ENCODE assay signal across 8 cellular contexts in genomic region chr14:22556990-22557623, GRCh38. TPM values are rescaled to one million over a fixed set of nuclear protein-coding genes. Genes with fewer than 3 reads are reported as not detected.
DNase-seq lines count a peak whose midpoint lies in the region; ATAC-seq and TF ChIP-seq lines count a peak whose summit lies in the region.

No MANE protein-coding gene starts in this region.

- H3K27ac ChIP-seq in SJSA1, result peak overlapping the region; percentile 74
- H3K27ac ChIP-seq in gastroesophageal sphincter, result peak overlapping the region in 3 of 4 donors; percentile 61 to 68 (median 64)

- peak; percentile 34 for ATAC-seq in GM21723 (IDR thresholded peaks at IDR 0.05; ENCODE audit: unreplicated experiment)
- ATAC-seq in gastroesophageal sphincter, result peak; percentile 84

- no peaks in the 10 kb centered on the region for H3K9me3 ChIP-seq in SJSA1 (replicated peaks)
- H3K9me3 ChIP-seq in gastroesophageal sphincter, result no peaks in the 10 kb centered on the region

- no peak for TF ChIP-seq POLR2A in gastroesophageal sphincter (IDR thresholded peaks at IDR 0.05)

- H3K4me1 ChIP-seq in SJSA1 (replicated peaks) (peaks cover 43% of the 10 kb centered on the region), gastroesophageal sphincter (peaks cover 0 to 24% (median 9%) of the 10 kb centered on the region in 3 donors)

- H3K27me3 ChIP-seq in SJSA1 (replicated peaks) (no peaks in the 10 kb centered on the region), gastroesophageal sphincter (no peaks in the 10 kb centered on the region)

- WGBS in gastroesophageal sphincter (ENCODE audit: low coverage in 1 of 2), 2 donors, result 0% methylated on average over 2 to 5 of the region's 28 CpGs

- TF ChIP-seq CTCF in gastroesophageal sphincter (IDR thresholded peaks at IDR 0.05), result peak; percentile 97 to 99 (median 98)

- TF ChIP-seq EP300 in gastroesophageal sphincter (IDR thresholded peaks at IDR 0.05), result no peak

- DNase-seq in DMS 273 treated with DMSO at 0.1 percent for 48 hours (lab: John Stamatoyannopoulos, UW), result peak; percentile 35
- peak; percentile 70 to 72 for DNase-seq in Kasumi-1 (lab: John Stamatoyannopoulos, UW)
- peak; percentile 85 to 90 for DNase-seq in SJSA1 (ENCODE audit: low read depth in 1 of 2, low spot score in 2 of 2)
- DNase-seq in activated naive CD4-positive, alpha-beta T cell treated with Interleukin-2 at 50 U/mL for 16 hours, result peak; percentile 91
- peak; percentile 61 for DNase-seq in occipital lobe (lab: John Stamatoyannopoulos, UW)
- DNase-seq in superior temporal gyrus (ENCODE audit: extremely low spot score), result peak; percentile 79

- H3K36me3 ChIP-seq in SJSA1, result no peaks in the 10 kb centered on the region
- no peaks in the 10 kb centered on the region for H3K36me3 ChIP-seq in gastroesophageal sphincter

- H3K4me3 ChIP-seq in SJSA1 (no peak overlapping the region; the same call in 1 of the 2 replicates), gastroesophageal sphincter (peak overlapping the region; percentile 30 to 50)

RNA-seq across cellular contexts. Expression of gene DAD1, which starts 31.9 kb away (rescaled TPM):
- total RNA-seq in SJSA1 (2014; rRNA removed; shearing (Covaris generic)), result 282 and 328 TPM in 2 replicates
- total RNA-seq in gastroesophageal sphincter, result 100 to 1,000 TPM; 123 to 228 (median 171) TPM
- total RNA-seq in occipital lobe, result 72.5 TPM

RNA-seq across cellular contexts. Expression of gene ABHD4, which starts 41.0 kb away (rescaled TPM):
- total RNA-seq in SJSA1 (2014; rRNA removed; shearing (Covaris generic)), result 7.1 and 7.3 TPM in 2 replicates
- 10 to 100 TPM; 23.8 to 42.0 (median 31.0) TPM for total RNA-seq in gastroesophageal sphincter
- total RNA-seq in occipital lobe, result 3.4 TPM

Comparison
In these comparisons a context has a peak if more than half of its experiments do, and no peak if none do; other contexts are left out.
1. DNase-seq: peak in every context shown above with its lines; median percentile 91 in activated naive CD4-positive, alpha-beta T cell treated with Interleukin-2 at 50 U/mL for 16 hours; 88 in SJSA1; 79 in superior temporal gyrus; 71 in Kasumi-1; 61 in occipital lobe; 35 in DMS 273 treated with DMSO at 0.1 percent for 48 hours.